Comparison of ENCODE assay signal across 9 cellular contexts in genomic region chr9:16039103-16039987, GRCh38.
DNase-seq lines count a peak whose midpoint lies in the region; ATAC-seq, FAIRE-seq and TF ChIP-seq lines count a peak whose summit lies in the region.
"Had no signal": no experiment of that assay in that cellular context is flagged by ENCODE, and none has a peak within 500 bp of the region (broad histone marks: within the 10 kb centered on the region; RNA-seq: fewer than 3 reads in every experiment).

No MANE protein-coding gene starts in this region.

- H3K4me3 ChIP-seq in MG63 (no peak overlapping the region), endothelial cell of umbilical vein (replicated peaks in 1 of 3; ENCODE audit: insufficient read depth in 1 of 3, low read depth in 1 of 3, low read length in 3 of 3) (no peak overlapping the region)

- H3K4me3 Mint-ChIP-seq in activated CD8-positive, alpha-beta memory T cell treated with anti-CD3 and anti-CD28 coated beads, Interleukin-2, amount 10 ng/mL, durations not matched to agents 7 days and 5 days = no peak overlapping the region
- H3K4me3 Mint-ChIP-seq: stimulated activated naive CD8-positive, alpha-beta T cell treated with anti-CD3 and anti-CD28 coated beads, Interleukin-15, Interleukin-2, amounts not matched to agents 100 ng/mL and 50 ng/mL, for 24 hours had no signal

- H3K9me3 ChIP-seq in MG63 = peaks cover 7% of the 10 kb centered on the region; the same call in 1 of the 2 replicates
- no peaks in the 10 kb centered on the region for H3K9me3 ChIP-seq in endothelial cell of umbilical vein (replicated peaks; ENCODE audit: control insufficient read depth, insufficient read depth, low read length)

- BruUV-seq in endothelial cell of umbilical vein (replicated peaks; lab: Mats Ljungman, UMichigan) = no TSS peak

- H3K36me3 ChIP-seq in MG63 = no peaks in the 10 kb centered on the region
- no peaks in the 10 kb centered on the region for H3K36me3 ChIP-seq in endothelial cell of umbilical vein (ENCODE audit: control insufficient read depth in 2 of 2, extremely low read depth in 1 of 2, insufficient read depth in 2 of 2, low read length in 2 of 2)

- no peak overlapping the region for H3K27ac Mint-ChIP-seq in activated CD8-positive, alpha-beta memory T cell treated with anti-CD3 and anti-CD28 coated beads, Interleukin-2, amount 10 ng/mL, durations not matched to agents 7 days and 5 days

- POLR2A ChIA-PET in endothelial cell of umbilical vein (lab: Charles Lee) = interaction anchor here (0.7 kb wide), 1 partner anchor 215 kb away, joined by 3 read pairs; no protein-coding TSS in a partner anchor

- no peaks in the 10 kb centered on the region for H3K27me3 Mint-ChIP-seq in activated CD8-positive, alpha-beta memory T cell treated with anti-CD3 and anti-CD28 coated beads, Interleukin-2, amount 10 ng/mL, durations not matched to agents 7 days and 5 days
- H3K27me3 Mint-ChIP-seq: stimulated activated naive CD8-positive, alpha-beta T cell treated with anti-CD3 and anti-CD28 coated beads, Interleukin-15, Interleukin-2, amounts not matched to agents 100 ng/mL and 50 ng/mL, for 24 hours had no signal

- peaks cover 3% of the 10 kb centered on the region for H3K9me3 Mint-ChIP-seq in activated CD8-positive, alpha-beta memory T cell treated with anti-CD3 and anti-CD28 coated beads, Interleukin-2, amount 10 ng/mL, durations not matched to agents 7 days and 5 days (ENCODE audit: low read depth)

- DNase-seq in MG63 = peak; percentile 77
- peak; percentile 5 for DNase-seq in endothelial cell of umbilical vein (ENCODE audit: low read depth, low spot score)
- no peak for DNase-seq in sciatic nerve (ENCODE audit: low spot score)
- no peak for DNase-seq in activated CD8-positive, alpha-beta memory T cell treated with anti-CD3 and anti-CD28 coated beads, Interleukin-2, amount 10 ng/mL, durations not matched to agents 7 days and 5 days

- H3K27me3 ChIP-seq in MG63 (no peaks in the 10 kb centered on the region), endothelial cell of umbilical vein (ENCODE audit: control insufficient read depth in 2 of 2, insufficient read depth in 2 of 2, low read length in 2 of 2) (peaks cover 0 to 4% of the 10 kb centered on the region in 2 experiments)

- FAIRE-seq in endothelial cell of umbilical vein (lab: Jason Lieb, UNC) = no peak

- no peak overlapping the region for H3K27ac ChIP-seq in endothelial cell of umbilical vein (ENCODE audit: insufficient read depth, low read depth, low read length)

- ATAC-seq in GM21786 (IDR thresholded peaks at IDR 0.05; ENCODE audit: unreplicated experiment) (peak; percentile 74), sciatic nerve (peak; percentile 64), HG02610 (IDR thresholded peaks at IDR 0.05; ENCODE audit: unreplicated experiment) (no peak), GM21717 (IDR thresholded peaks at IDR 0.05; ENCODE audit: unreplicated experiment) (no peak)
- no peak for ATAC-seq in activated CD8-positive, alpha-beta memory T cell treated with anti-CD3 and anti-CD28 coated beads, Interleukin-2, amount 10 ng/mL, durations not matched to agents 7 days and 5 days
- ATAC-seq: SK-N-SH treated with all-trans-retinoic acid at 6 μM for 48 hours had no signal

- no peaks in the 10 kb centered on the region for H3K79me2 ChIP-seq in endothelial cell of umbilical vein (ENCODE audit: control insufficient read depth, insufficient read depth, low read length)

- intact Hi-C loops in endothelial cell of umbilical vein (cut with micrococcal nuclease) (loop anchor here (5.0 kb wide), 1 partner anchor 93 kb away; no protein-coding TSS in a partner anchor), sciatic nerve (cut with DNase I) (no loop called here)

- TF ChIP-seq POLR2A in endothelial cell of umbilical vein (IDR thresholded peaks at IDR 0.05; ENCODE audit: low read depth, low read length) = no peak

- no peaks in the 10 kb centered on the region for H3K36me3 Mint-ChIP-seq in activated CD8-positive, alpha-beta memory T cell treated with anti-CD3 and anti-CD28 coated beads, Interleukin-2, amount 10 ng/mL, durations not matched to agents 7 days and 5 days

- TF ChIP-seq CTCF in endothelial cell of umbilical vein (IDR thresholded peaks at IDR 0.05; ENCODE audit: extremely low read depth in 1 of 2, insufficient read depth in 1 of 2, low read depth in 1 of 2, low read length in 2 of 2) = peak; percentile 6 to 30

- CTCF ChIA-PET in endothelial cell of umbilical vein (lab: Charles Lee) = interaction anchor here (0.8 to 3.4 kb wide), 5 partner anchors 12 to 1424 kb away, joined by 3 to 11 read pairs (median 4); no protein-coding TSS in a partner anchor
- CTCF ChIA-PET in activated CD8-positive, alpha-beta memory T cell treated with anti-CD3 and anti-CD28 coated beads, Interleukin-2, amount 10 ng/mL, durations not matched to agents 7 days and 5 days (lab: Charles Lee) = interaction anchor here (0.8 kb wide), 1 partner anchor 165 kb away, joined by 4 read pairs; no protein-coding TSS in a partner anchor

- H3K4me1 Mint-ChIP-seq in activated CD8-positive, alpha-beta memory T cell treated with anti-CD3 and anti-CD28 coated beads, Interleukin-2, amount 10 ng/mL, durations not matched to agents 7 days and 5 days = no peaks in the 10 kb centered on the region

- H3K9me1 ChIP-seq in endothelial cell of umbilical vein (replicated peaks; ENCODE audit: control insufficient read depth, extremely low read depth, insufficient read depth, low read length) = no peaks in the 10 kb centered on the region

- dilution Hi-C loops in endothelial cell of umbilical vein (cut with MboI; ENCODE audit: extremely low pct_ligation_motif_present, low sequenced_read_pairs) = no loop called here

- no peaks in the 10 kb centered on the region for H3K4me1 ChIP-seq in endothelial cell of umbilical vein (ENCODE audit: control insufficient read depth, extremely low read depth, insufficient read depth, low read length)

- H3K9ac ChIP-seq in endothelial cell of umbilical vein (replicated peaks; ENCODE audit: extremely low read depth, insufficient read depth, low read length) = no peak overlapping the region

- H4K20me1 ChIP-seq in endothelial cell of umbilical vein (replicated peaks; ENCODE audit: control insufficient read depth, extremely low read depth, insufficient read depth, low read length) = no peaks in the 10 kb centered on the region

- no peak overlapping the region for H2AFZ ChIP-seq in endothelial cell of umbilical vein (ENCODE audit: low read depth, low read length)

- no peak overlapping the region for H3K4me2 ChIP-seq in endothelial cell of umbilical vein (ENCODE audit: insufficient read depth, low read length)

TF ChIP-seq in endothelial cell of umbilical vein, 7 proteins besides CTCF, POLR2A, EP300 and RAD21:
- no peak for TF ChIP-seq POLR2AphosphoS5 (IDR thresholded peaks at IDR 0.05; ENCODE audit: insufficient read depth, low read depth, low read length)
- TF ChIP-seq GATA2 (IDR thresholded peaks at IDR 0.05; ENCODE audit: insufficient read depth, insufficient read length, low read depth, low read length) = no peak
- no peak for TF ChIP-seq EZH2 (IDR thresholded peaks at IDR 0.05; ENCODE audit: borderline replicate concordance, low read depth, low read length, severe bottlenecking)
- TF ChIP-seq FOS (IDR thresholded peaks at IDR 0.05; ENCODE audit: borderline replicate concordance, insufficient read depth, low read length) = no peak
- no peak for TF ChIP-seq MAX (IDR thresholded peaks at IDR 0.05; ENCODE audit: insufficient read depth, insufficient read length)
- TF ChIP-seq MYC (IDR thresholded peaks at IDR 0.05; ENCODE audit: low read depth, low read length) = no peak
- TF ChIP-seq JUN (IDR thresholded peaks at IDR 0.05; ENCODE audit: borderline replicate concordance, insufficient read depth, insufficient read length, low read depth) = no peak
TF ChIP-seq in endothelial cell of umbilical vein: peak in this region for 0.

Comparison
In these comparisons a context has a peak if more than half of its experiments do, and no peak if none do; other contexts are left out.
1. ATAC-seq: peak in GM21786 (single experiment) and sciatic nerve (single experiment); none in HG02610 (single experiment), GM21717 (single experiment) and activated CD8-positive, alpha-beta memory T cell treated with anti-CD3 and anti-CD28 coated beads, Interleukin-2, amount 10 ng/mL, durations not matched to agents 7 days and 5 days (single experiment).
2. DNase-seq: peak in MG63 (single experiment) and endothelial cell of umbilical vein (single experiment); none in sciatic nerve (single experiment) and activated CD8-positive, alpha-beta memory T cell treated with anti-CD3 and anti-CD28 coated beads, Interleukin-2, amount 10 ng/mL, durations not matched to agents 7 days and 5 days (single experiment).